ENCODE assay signal across 30 cellular contexts in genomic region chr16:51139568-51139967, GRCh38. TPM values are rescaled to one million over a fixed set of nuclear protein-coding genes. Genes with fewer than 3 reads are reported as not detected.
"Had no signal": no experiment of that assay in that cellular context is flagged by ENCODE, and none has a peak within 500 bp of the region (broad histone marks: within the 10 kb centered on the region; RNA-seq: fewer than 3 reads in every experiment).

No MANE protein-coding gene starts in this region.

- H3K27ac Mint-ChIP-seq: activated CD4-positive, alpha-beta memory T cell treated with anti-CD3 and anti-CD28 coated beads for 36 hours; activated CD8-positive, alpha-beta memory T cell treated with anti-CD3 and anti-CD28 coated beads, Interleukin-2, amount 10 ng/mL, durations not matched to agents 7 days and 5 days; activated CD8-positive, alpha-beta T cell treated with anti-CD3 and anti-CD28 coated beads, Interleukin-2, amount 10 ng/mL, durations not matched to agents 7 days and 5 days; activated naive CD4-positive, alpha-beta T cell treated with anti-CD3 and anti-CD28 coated beads, Interleukin-2, amount 10 ng/mL, durations not matched to agents 7 days and 5 days; activated naive CD4-positive, alpha-beta T cell treated with anti-CD3 and anti-CD28 coated beads, Interleukin-2, amount 50 U/mL, for 72 hours; activated naive CD8-positive, alpha-beta T cell treated with anti-CD3 and anti-CD28 coated beads, Interleukin-2, amount 10 ng/mL, durations not matched to agents 7 days and 5 days; activated T-cell treated with anti-CD3 and anti-CD28 coated beads, Interleukin-2, amount 50 U/mL, for 72 hours; endodermal cell; WTC11 had no signal

- H3K36me3 Mint-ChIP-seq: activated CD4-positive, alpha-beta memory T cell treated with anti-CD3 and anti-CD28 coated beads for 36 hours; activated CD8-positive, alpha-beta memory T cell treated with anti-CD3 and anti-CD28 coated beads, Interleukin-2, amount 10 ng/mL, durations not matched to agents 7 days and 5 days; activated naive CD4-positive, alpha-beta T cell treated with anti-CD3 and anti-CD28 coated beads, Interleukin-2, amount 50 U/mL, for 72 hours; activated naive CD8-positive, alpha-beta T cell treated with anti-CD3 and anti-CD28 coated beads, Interleukin-2, amount 10 ng/mL, durations not matched to agents 7 days and 5 days had no signal

- H3K36me3 ChIP-seq: ascending aorta, breast epithelium, colonic mucosa, esophagus muscularis mucosa, gastrocnemius medialis had no signal

- H3K4me3 Mint-ChIP-seq: activated CD4-positive, alpha-beta memory T cell treated with anti-CD3 and anti-CD28 coated beads for 36 hours; activated CD8-positive, alpha-beta memory T cell treated with anti-CD3 and anti-CD28 coated beads, Interleukin-2, amount 10 ng/mL, durations not matched to agents 7 days and 5 days; activated CD8-positive, alpha-beta T cell treated with anti-CD3 and anti-CD28 coated beads, Interleukin-2, amount 10 ng/mL, durations not matched to agents 7 days and 5 days; activated naive CD4-positive, alpha-beta T cell treated with anti-CD3 and anti-CD28 coated beads, Interleukin-2, amount 10 ng/mL, durations not matched to agents 7 days and 5 days; activated naive CD8-positive, alpha-beta T cell treated with anti-CD3 and anti-CD28 coated beads, Interleukin-2, amount 10 ng/mL, durations not matched to agents 7 days and 5 days; activated T-cell treated with anti-CD3 and anti-CD28 coated beads, Interleukin-2, amount 50 U/mL, for 72 hours; endodermal cell; WTC11 had no signal

- H3K9me3 Mint-ChIP-seq: activated CD4-positive, alpha-beta memory T cell treated with anti-CD3 and anti-CD28 coated beads for 36 hours; activated naive CD8-positive, alpha-beta T cell treated with anti-CD3 and anti-CD28 coated beads, Interleukin-2, amount 10 ng/mL, durations not matched to agents 7 days and 5 days; WTC11 had no signal

- ATAC-seq: activated CD8-positive, alpha-beta memory T cell treated with anti-CD3 and anti-CD28 coated beads, Interleukin-2, amount 10 ng/mL, durations not matched to agents 7 days and 5 days; activated CD8-positive, alpha-beta T cell treated with anti-CD3 and anti-CD28 coated beads, Interleukin-2, amount 10 ng/mL, durations not matched to agents 7 days and 5 days; activated naive CD4-positive, alpha-beta T cell treated with anti-CD3 and anti-CD28 coated beads, Interleukin-2, amount 50 U/mL, for 72 hours; activated T-cell treated with anti-CD3 and anti-CD28 coated beads, Interleukin-2, amount 50 U/mL, for 72 hours; foreskin keratinocyte; gastrocnemius medialis had no signal

- H3K27me3 ChIP-seq: ascending aorta, cardiac muscle cell had no signal

- H3K4me1 ChIP-seq: ascending aorta, breast epithelium, colonic mucosa, foreskin keratinocyte, gastrocnemius medialis had no signal

- H3K27ac ChIP-seq: ascending aorta, breast epithelium, cardiac muscle cell, colonic mucosa, esophagus muscularis mucosa, foreskin keratinocyte, gastrocnemius medialis had no signal

- H3K4me1 Mint-ChIP-seq: activated CD8-positive, alpha-beta memory T cell treated with anti-CD3 and anti-CD28 coated beads, Interleukin-2, amount 10 ng/mL, durations not matched to agents 7 days and 5 days; activated naive CD8-positive, alpha-beta T cell treated with anti-CD3 and anti-CD28 coated beads, Interleukin-2, amount 10 ng/mL, durations not matched to agents 7 days and 5 days had no signal

- H3K9me3 ChIP-seq: ascending aorta, breast epithelium, colonic mucosa, esophagus muscularis mucosa, gastrocnemius medialis had no signal

- H3K4me3 ChIP-seq: ascending aorta, breast epithelium, cardiac muscle cell, colonic mucosa, esophagus muscularis mucosa, gastrocnemius medialis had no signal

- DNase-seq: activated CD4-positive, alpha-beta memory T cell treated with anti-CD3 and anti-CD28 coated beads for 36 hours; activated CD4-positive, alpha-beta T cell treated with anti-CD3 and anti-CD28 coated beads for 1 hour; activated CD4-positive, alpha-beta T cell treated with anti-CD3 and anti-CD28 coated beads for 48 hours; activated CD8-positive, alpha-beta memory T cell treated with anti-CD3 and anti-CD28 coated beads, Interleukin-2, amount 10 ng/mL, durations not matched to agents 7 days and 5 days; activated CD8-positive, alpha-beta memory T cell treated with anti-CD3 and anti-CD28 coated beads, Interleukin-2, amount 50 U/mL, for 4 hours; activated CD8-positive, alpha-beta T cell treated with anti-CD3 and anti-CD28 coated beads, Interleukin-2, amount 10 ng/mL, durations not matched to agents 7 days and 5 days; activated gamma-delta T cell; activated naive CD4-positive, alpha-beta T cell; activated naive CD4-positive, alpha-beta T cell treated with anti-CD3 and anti-CD28 coated beads, Interleukin-2, amount 10 ng/mL, durations not matched to agents 7 days and 5 days; activated naive CD8-positive, alpha-beta T cell treated with anti-CD3 and anti-CD28 coated beads, Interleukin-2, amount 10 ng/mL, durations not matched to agents 7 days and 5 days; activated T-cell treated with anti-CD3 and anti-CD28 coated beads, Interleukin-2, amount 50 U/mL, for 1 hour; activated T-cell treated with anti-CD3 and anti-CD28 coated beads, Interleukin-2, amount 50 U/mL, for 72 hours; central memory CD4-positive, alpha-beta T cell; cerebellar nuclear complex; colonic mucosa; effector memory CD4-positive, alpha-beta T cell; endodermal cell; erythroblast; foreskin keratinocyte; gastrocnemius medialis; T-helper 2 cell had no signal

RNA-seq across cellular contexts. Expression of gene SALL1, which starts 11.5 kb away (rescaled TPM):
- total RNA-seq: activated CD4-positive, alpha-beta memory T cell treated with anti-CD3 and anti-CD28 coated beads for 36 hours; activated CD8-positive, alpha-beta memory T cell treated with anti-CD3 and anti-CD28 coated beads for 36 hours; activated CD8-positive, alpha-beta memory T cell treated with anti-CD3 and anti-CD28 coated beads, Interleukin-2, amount 10 ng/mL, durations not matched to agents 7 days and 5 days; activated CD8-positive, alpha-beta T cell treated with anti-CD3 and anti-CD28 coated beads, Interleukin-2, amount 10 ng/mL, durations not matched to agents 7 days and 5 days; activated naive CD4-positive, alpha-beta T cell treated with anti-CD3 and anti-CD28 coated beads, Interleukin-2, amount 50 U/mL, for 72 hours; activated naive CD8-positive, alpha-beta T cell treated with anti-CD3 and anti-CD28 coated beads, Interleukin-2, amount 10 ng/mL, durations not matched to agents 7 days and 5 days; activated T-cell treated with anti-CD3 and anti-CD28 coated beads, Interleukin-2, amount 50 U/mL, for 72 hours; ascending aorta; dermis microvascular lymphatic vessel endothelial cell; esophagus muscularis mucosa; foreskin keratinocyte; T-helper 1 cell treated with Interleukin-12 subunit alpha and Interleukin-12 subunit beta and Interleukin-4 antibody, amounts not matched to agents 30 ng/mL and 1 ng/mL, for 36 hours had no signal
